1 cellular context compared by ENCODE assay signal in the genomic region with DNA sequence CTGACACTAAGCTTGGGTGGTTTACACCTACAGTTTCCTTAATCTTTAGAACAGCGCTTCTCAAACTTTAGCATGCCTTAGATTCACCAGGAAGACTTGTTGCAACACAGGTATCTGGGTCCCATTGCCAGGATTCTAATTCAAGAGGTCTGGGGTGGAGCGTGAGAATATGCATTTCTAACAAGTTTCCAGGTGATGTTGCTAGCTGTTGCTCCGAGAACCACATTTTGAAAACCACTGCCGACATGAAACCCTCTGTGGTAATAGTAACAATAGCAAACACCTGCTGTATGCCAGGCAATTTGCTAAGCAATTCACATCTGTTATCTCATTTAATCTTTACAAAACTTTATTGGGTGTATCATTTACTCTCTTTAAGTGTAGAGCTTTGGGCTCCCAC.
TF ChIP-seq lines count a peak whose summit lies in the region.

No MANE protein-coding gene starts in this region.

TF ChIP-seq in GM23338, 12 proteins besides CTCF, POLR2A, EP300 and RAD21 (continued from another document):
- TF ChIP-seq, protein P1, sequence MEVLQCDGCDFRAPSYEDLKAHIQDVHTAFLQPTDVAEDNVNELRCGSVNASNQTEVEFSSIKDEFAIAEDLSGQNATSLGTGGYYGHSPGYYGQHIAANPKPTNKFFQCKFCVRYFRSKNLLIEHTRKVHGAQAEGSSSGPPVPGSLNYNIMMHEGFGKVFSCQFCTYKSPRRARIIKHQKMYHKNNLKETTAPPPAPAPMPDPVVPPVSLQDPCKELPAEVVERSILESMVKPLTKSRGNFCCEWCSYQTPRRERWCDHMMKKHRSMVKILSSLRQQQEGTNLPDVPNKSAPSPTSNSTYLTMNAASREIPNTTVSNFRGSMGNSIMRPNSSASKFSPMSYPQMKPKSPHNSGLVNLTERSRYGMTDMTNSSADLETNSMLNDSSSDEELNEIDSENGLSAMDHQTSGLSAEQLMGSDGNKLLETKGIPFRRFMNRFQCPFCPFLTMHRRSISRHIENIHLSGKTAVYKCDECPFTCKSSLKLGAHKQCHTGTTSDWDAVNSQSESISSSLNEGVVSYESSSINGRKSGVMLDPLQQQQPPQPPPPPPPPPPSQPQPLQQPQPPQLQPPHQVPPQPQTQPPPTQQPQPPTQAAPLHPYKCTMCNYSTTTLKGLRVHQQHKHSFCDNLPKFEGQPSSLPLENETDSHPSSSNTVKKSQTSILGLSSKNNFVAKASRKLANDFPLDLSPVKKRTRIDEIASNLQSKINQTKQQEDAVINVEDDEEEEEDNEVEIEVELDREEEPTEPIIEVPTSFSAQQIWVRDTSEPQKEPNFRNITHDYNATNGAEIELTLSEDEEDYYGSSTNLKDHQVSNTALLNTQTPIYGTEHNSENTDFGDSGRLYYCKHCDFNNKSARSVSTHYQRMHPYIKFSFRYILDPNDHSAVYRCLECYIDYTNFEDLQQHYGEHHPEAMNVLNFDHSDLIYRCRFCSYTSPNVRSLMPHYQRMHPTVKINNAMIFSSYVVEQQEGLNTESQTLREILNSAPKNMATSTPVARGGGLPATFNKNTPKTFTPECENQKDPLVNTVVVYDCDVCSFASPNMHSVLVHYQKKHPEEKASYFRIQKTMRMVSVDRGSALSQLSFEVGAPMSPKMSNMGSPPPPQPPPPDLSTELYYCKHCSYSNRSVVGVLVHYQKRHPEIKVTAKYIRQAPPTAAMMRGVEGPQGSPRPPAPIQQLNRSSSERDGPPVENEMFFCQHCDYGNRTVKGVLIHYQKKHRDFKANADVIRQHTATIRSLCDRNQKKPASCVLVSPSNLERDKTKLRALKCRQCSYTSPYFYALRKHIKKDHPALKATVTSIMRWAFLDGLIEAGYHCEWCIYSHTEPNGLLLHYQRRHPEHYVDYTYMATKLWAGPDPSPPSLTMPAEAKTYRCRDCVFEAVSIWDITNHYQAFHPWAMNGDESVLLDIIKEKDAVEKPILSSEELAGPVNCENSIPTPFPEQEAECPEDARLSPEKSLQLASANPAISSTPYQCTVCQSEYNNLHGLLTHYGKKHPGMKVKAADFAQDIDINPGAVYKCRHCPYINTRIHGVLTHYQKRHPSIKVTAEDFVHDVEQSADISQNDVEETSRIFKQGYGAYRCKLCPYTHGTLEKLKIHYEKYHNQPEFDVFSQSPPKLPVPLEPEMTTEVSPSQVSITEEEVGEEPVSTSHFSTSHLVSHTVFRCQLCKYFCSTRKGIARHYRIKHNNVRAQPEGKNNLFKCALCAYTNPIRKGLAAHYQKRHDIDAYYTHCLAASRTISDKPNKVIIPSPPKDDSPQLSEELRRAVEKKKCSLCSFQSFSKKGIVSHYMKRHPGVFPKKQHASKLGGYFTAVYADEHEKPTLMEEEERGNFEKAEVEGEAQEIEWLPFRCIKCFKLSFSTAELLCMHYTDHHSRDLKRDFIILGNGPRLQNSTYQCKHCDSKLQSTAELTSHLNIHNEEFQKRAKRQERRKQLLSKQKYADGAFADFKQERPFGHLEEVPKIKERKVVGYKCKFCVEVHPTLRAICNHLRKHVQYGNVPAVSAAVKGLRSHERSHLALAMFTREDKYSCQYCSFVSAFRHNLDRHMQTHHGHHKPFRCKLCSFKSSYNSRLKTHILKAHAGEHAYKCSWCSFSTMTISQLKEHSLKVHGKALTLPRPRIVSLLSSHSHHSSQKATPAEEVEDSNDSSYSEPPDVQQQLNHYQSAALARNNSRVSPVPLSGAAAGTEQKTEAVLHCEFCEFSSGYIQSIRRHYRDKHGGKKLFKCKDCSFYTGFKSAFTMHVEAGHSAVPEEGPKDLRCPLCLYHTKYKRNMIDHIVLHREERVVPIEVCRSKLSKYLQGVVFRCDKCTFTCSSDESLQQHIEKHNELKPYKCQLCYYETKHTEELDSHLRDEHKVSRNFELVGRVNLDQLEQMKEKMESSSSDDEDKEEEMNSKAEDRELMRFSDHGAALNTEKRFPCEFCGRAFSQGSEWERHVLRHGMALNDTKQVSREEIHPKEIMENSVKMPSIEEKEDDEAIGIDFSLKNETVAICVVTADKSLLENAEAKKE (CRISPR knock-in tag; IDR thresholded peaks at IDR 0.05) = no peak
- no peak for TF ChIP-seq ZNF331 (CRISPR knock-in tag; IDR thresholded peaks at IDR 0.05; ENCODE audit: low read depth)
- TF ChIP-seq, protein P2, sequence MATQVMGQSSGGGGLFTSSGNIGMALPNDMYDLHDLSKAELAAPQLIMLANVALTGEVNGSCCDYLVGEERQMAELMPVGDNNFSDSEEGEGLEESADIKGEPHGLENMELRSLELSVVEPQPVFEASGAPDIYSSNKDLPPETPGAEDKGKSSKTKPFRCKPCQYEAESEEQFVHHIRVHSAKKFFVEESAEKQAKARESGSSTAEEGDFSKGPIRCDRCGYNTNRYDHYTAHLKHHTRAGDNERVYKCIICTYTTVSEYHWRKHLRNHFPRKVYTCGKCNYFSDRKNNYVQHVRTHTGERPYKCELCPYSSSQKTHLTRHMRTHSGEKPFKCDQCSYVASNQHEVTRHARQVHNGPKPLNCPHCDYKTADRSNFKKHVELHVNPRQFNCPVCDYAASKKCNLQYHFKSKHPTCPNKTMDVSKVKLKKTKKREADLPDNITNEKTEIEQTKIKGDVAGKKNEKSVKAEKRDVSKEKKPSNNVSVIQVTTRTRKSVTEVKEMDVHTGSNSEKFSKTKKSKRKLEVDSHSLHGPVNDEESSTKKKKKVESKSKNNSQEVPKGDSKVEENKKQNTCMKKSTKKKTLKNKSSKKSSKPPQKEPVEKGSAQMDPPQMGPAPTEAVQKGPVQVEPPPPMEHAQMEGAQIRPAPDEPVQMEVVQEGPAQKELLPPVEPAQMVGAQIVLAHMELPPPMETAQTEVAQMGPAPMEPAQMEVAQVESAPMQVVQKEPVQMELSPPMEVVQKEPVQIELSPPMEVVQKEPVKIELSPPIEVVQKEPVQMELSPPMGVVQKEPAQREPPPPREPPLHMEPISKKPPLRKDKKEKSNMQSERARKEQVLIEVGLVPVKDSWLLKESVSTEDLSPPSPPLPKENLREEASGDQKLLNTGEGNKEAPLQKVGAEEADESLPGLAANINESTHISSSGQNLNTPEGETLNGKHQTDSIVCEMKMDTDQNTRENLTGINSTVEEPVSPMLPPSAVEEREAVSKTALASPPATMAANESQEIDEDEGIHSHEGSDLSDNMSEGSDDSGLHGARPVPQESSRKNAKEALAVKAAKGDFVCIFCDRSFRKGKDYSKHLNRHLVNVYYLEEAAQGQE (IDR thresholded peaks at IDR 0.05; ENCODE audit: unreplicated experiment) = no peak
